11 cellular contexts compared by ENCODE assay signal in the genomic region with DNA sequence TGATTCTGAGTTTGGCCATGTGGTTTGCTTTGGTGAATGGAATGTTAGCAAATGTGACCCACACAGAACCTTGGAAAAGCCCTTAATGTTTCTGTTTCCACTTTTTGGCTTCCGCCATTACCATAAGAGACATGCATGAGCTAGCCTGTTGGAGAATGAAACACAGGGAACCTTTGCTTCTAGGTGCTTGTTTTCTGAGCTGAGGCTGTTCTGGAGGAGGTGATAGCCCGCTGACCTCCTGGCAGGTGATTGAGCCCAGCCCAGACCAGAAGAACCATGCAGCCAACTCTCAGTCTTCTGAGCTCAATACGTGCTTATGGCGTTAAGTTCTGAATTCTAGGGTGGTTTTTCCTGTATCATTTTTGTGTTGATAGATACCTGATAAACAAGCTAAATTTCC.
A peak's percentile ranks its signal among the peaks of the same experiment; 100 is the strongest.
DNase-seq lines count a peak whose midpoint lies in the region; ATAC-seq and TF ChIP-seq lines count a peak whose summit lies in the region.
"Had no signal": no experiment of that assay in that cellular context is flagged by ENCODE, and none has a peak within 500 bp of the region (broad histone marks: within the 10 kb centered on the region; RNA-seq: fewer than 3 reads in every experiment).

No MANE protein-coding gene starts in this region.

- peak overlapping the region; percentile 35; the same call in 2 of the 3 replicates for H2BK15ac ChIP-seq in IMR-90 (ENCODE audit: low read depth, low read length)

- peak overlapping the region in 7 of 11 experiments; percentile 30 to 84 (median 76); a peak in 13 of 22 replicates for H3K9ac ChIP-seq in BLaER1 treated with 17β-estradiol and CSF1 and Interleukin-3, amounts not matched to agents 10 nM and 100 nM
- H3K9ac ChIP-seq in IMR-90 (ENCODE audit: low read depth, low read length): no peak overlapping the region
- H3K9ac ChIP-seq: neural progenitor cell had no signal

- peak overlapping the region; percentile 86 for H3K14ac ChIP-seq in IMR-90 (replicated peaks; ENCODE audit: low read depth, low read length)

- peak overlapping the region; percentile 87 for H2BK120ac ChIP-seq in IMR-90 (ENCODE audit: low read depth, low read length)

- CTCF ChIA-PET in IMR-90 (lab: Yijun Ruan, JAX): no interaction called here

- no peaks in the 10 kb centered on the region for H3K27me3 ChIP-seq in BLaER1 treated with 17β-estradiol and CSF1 and Interleukin-3, amounts not matched to agents 10 nM and 100 nM
- no peaks in the 10 kb centered on the region for H3K27me3 ChIP-seq in IMR-90 (ENCODE audit: control insufficient read depth, insufficient read depth, low read length)
- no peaks in the 10 kb centered on the region for H3K27me3 ChIP-seq in body of pancreas
- H3K27me3 ChIP-seq: neural progenitor cell had no signal

- H2AK5ac ChIP-seq in IMR-90 (ENCODE audit: low read depth, low read length): peak overlapping the region; percentile 41; the same call in 1 of the 2 replicates

- dilution Hi-C loops in IMR-90 (cut with HindIII; ENCODE audit: low sequenced_read_pairs, unreplicated experiment): no loop called here

- H4K20me1 ChIP-seq in BLaER1 treated with 17β-estradiol and CSF1 and Interleukin-3, amounts not matched to agents 10 nM and 100 nM: no peaks in the 10 kb centered on the region
- H4K20me1 ChIP-seq in IMR-90 (ENCODE audit: insufficient read depth, low read length): no peaks in the 10 kb centered on the region

- H3K9me3 Mint-ChIP-seq in naive thymus-derived CD8-positive, alpha-beta T cell: no peaks in the 10 kb centered on the region
- H3K9me3 Mint-ChIP-seq in type B pancreatic cell: no peaks in the 10 kb centered on the region
- H3K9me3 Mint-ChIP-seq: neural progenitor cell had no signal

- no peaks in the 10 kb centered on the region for H3K36me3 Mint-ChIP-seq in naive thymus-derived CD8-positive, alpha-beta T cell
- H3K36me3 Mint-ChIP-seq in type B pancreatic cell: no peaks in the 10 kb centered on the region
- H3K36me3 Mint-ChIP-seq: neural progenitor cell had no signal

- peak overlapping the region; percentile 67 to 89 (median 84) for H3K4me2 ChIP-seq in BLaER1 treated with 17β-estradiol and CSF1 and Interleukin-3, amounts not matched to agents 10 nM and 100 nM
- no peak overlapping the region for H3K4me2 ChIP-seq in IMR-90 (ENCODE audit: low read depth, low read length)
- H3K4me2 ChIP-seq: neural progenitor cell had no signal

- TF ChIP-seq CTCF in IMR-90 (conservative IDR thresholded peaks at IDR 0.05; ENCODE audit: low read depth, low read length) (no peak), body of pancreas (IDR thresholded peaks at IDR 0.05) (no peak), type B pancreatic cell (conservative IDR thresholded peaks at IDR 0.05) (no peak), lower leg skin (IDR thresholded peaks at IDR 0.05) (no peak)

- peak overlapping the region; percentile 74 for H3K4ac ChIP-seq in IMR-90 (ENCODE audit: low read depth, low read length)

- no CpG with 5 or more reads among the region's 4 CpGs for WGBS in IMR-90 (ENCODE audit: extremely low coverage in 2 of 2, insufficient read length in 1 of 2), 2 experiments
- 85 to 86% methylated on average over 4 of the region's 4 CpGs for WGBS in body of pancreas, 2 donors
- 84 to 90% methylated on average over 4 of the region's 4 CpGs for WGBS in lower leg skin, 2 donors

- no peaks in the 10 kb centered on the region for H3K27me3 Mint-ChIP-seq in naive thymus-derived CD8-positive, alpha-beta T cell
- no peaks in the 10 kb centered on the region for H3K27me3 Mint-ChIP-seq in type B pancreatic cell

- H3K23ac ChIP-seq in IMR-90 (ENCODE audit: low read depth, low read length): peak overlapping the region; percentile 3

- peak overlapping the region; percentile 77 for H4K91ac ChIP-seq in IMR-90 (ENCODE audit: insufficient read depth, low read depth, low read length)

- no peak for TF ChIP-seq RAD21 in IMR-90 (IDR thresholded peaks at IDR 0.05; ENCODE audit: low read length)

- H3K18ac ChIP-seq in IMR-90 (ENCODE audit: low read depth, low read length): peak overlapping the region; percentile 35

- peaks cover 23 to 65% (median 31%) of the 10 kb centered on the region in 10 experiments for H3K4me1 ChIP-seq in BLaER1 treated with 17β-estradiol and CSF1 and Interleukin-3, amounts not matched to agents 10 nM and 100 nM
- peaks cover 24% of the 10 kb centered on the region for H3K4me1 ChIP-seq in IMR-90 (ENCODE audit: control insufficient read depth, insufficient read depth, low read length)
- peaks cover 7% of the 10 kb centered on the region for H3K4me1 ChIP-seq in body of pancreas

- peak overlapping the region in 9 of 10 donors; percentile 48 to 78 (median 62) for H3K4me3 Mint-ChIP-seq in naive thymus-derived CD8-positive, alpha-beta T cell
- H3K4me3 Mint-ChIP-seq in type B pancreatic cell: no peak overlapping the region
- H3K4me3 Mint-ChIP-seq: neural progenitor cell had no signal

- H2AFZ ChIP-seq in IMR-90 (replicated peaks; ENCODE audit: low read length, poor library complexity): no peak overlapping the region
- H2AFZ ChIP-seq: neural progenitor cell had no signal

- no TSS peak for BruUV-seq in IMR-90 (replicated peaks; lab: Mats Ljungman, UMichigan)

- peak overlapping the region; percentile 14 for H4K5ac ChIP-seq in IMR-90 (ENCODE audit: low read depth, low read length)

- intact Hi-C loops in IMR-90 (cut with micrococcal nuclease): no loop called here
- intact Hi-C loops in body of pancreas (cut with DNase I): no loop called here
- intact Hi-C loops in lower leg skin (cut with DNase I; ENCODE audit: low total_unique reads): no loop called here

- peak overlapping the region; percentile 61 for H2BK5ac ChIP-seq in IMR-90 (ENCODE audit: low read depth, low read length, poor library complexity, severe bottlenecking)

- H3K27ac ChIP-seq in BLaER1 treated with 17β-estradiol and CSF1 and Interleukin-3, amounts not matched to agents 10 nM and 100 nM: peak overlapping the region; percentile 9 to 97 (median 84); a peak in 21 of 22 replicates
- H3K27ac ChIP-seq in IMR-90 (ENCODE audit: insufficient read depth, low read length) (peak overlapping the region; percentile 66; the same call in 1 of the 2 replicates), body of pancreas (peak overlapping the region in 3 of 4 donors; percentile 15 to 74 (median 16))
- H3K27ac ChIP-seq: neural progenitor cell had no signal

- no peaks in the 10 kb centered on the region for H3K36me3 ChIP-seq in BLaER1 treated with 17β-estradiol and CSF1 and Interleukin-3, amounts not matched to agents 10 nM and 100 nM
- H3K36me3 ChIP-seq in IMR-90 (ENCODE audit: control insufficient read depth, insufficient read depth, low read length) (no peaks in the 10 kb centered on the region), body of pancreas (replicated peaks in 1 of 2; ENCODE audit: insufficient read depth in 1 of 2, low read depth in 2 of 2) (no peaks in the 10 kb centered on the region)
- H3K36me3 ChIP-seq: neural progenitor cell had no signal

- TF ChIP-seq POLR2A in IMR-90 (IDR thresholded peaks at IDR 0.05; ENCODE audit: low read depth, low read length): no peak
- no peak for TF ChIP-seq POLR2A in body of pancreas (IDR thresholded peaks at IDR 0.05)
- no peak for TF ChIP-seq POLR2A in lower leg skin (IDR thresholded peaks at IDR 0.05)

- in situ Hi-C loops in IMR-90 (cut with MboI; ENCODE audit: low sequenced_read_pairs): no loop called here

- H3K4me3 ChIP-seq in BLaER1 treated with 17β-estradiol and CSF1 and Interleukin-3, amounts not matched to agents 10 nM and 100 nM: peak overlapping the region in 2 of 10 experiments; percentile 25 to 34; a peak in 4 of 20 replicates
- H3K4me3 ChIP-seq in IMR-90 (ENCODE audit: insufficient read depth, low read depth, low read length): no peak overlapping the region
- no peak overlapping the region for H3K4me3 ChIP-seq in body of pancreas
- no peak overlapping the region for H3K4me3 ChIP-seq in lower leg skin (ENCODE audit: low read depth, poor library complexity, severe bottlenecking)
- H3K4me3 ChIP-seq: neural progenitor cell had no signal

- H3K9me1 ChIP-seq in IMR-90 (ENCODE audit: insufficient read depth, low read length): peaks cover 20% of the 10 kb centered on the region

- POLR2A ChIA-PET in IMR-90 (lab: Charles Lee; ENCODE audit: unreplicated experiment): no interaction called here
- POLR2A ChIA-PET in naive thymus-derived CD8-positive, alpha-beta T cell (lab: Charles Lee): interaction anchor here (0.6 to 5.5 kb wide), 4 partner anchors 11 to 151 kb away, joined by 3 to 56 read pairs (median 14); no protein-coding TSS in a partner anchor

- no peak overlapping the region for H2AK9ac ChIP-seq in IMR-90 (replicated peaks; ENCODE audit: low read depth, low read length, poor library complexity)

- H3K27ac Mint-ChIP-seq in naive thymus-derived CD8-positive, alpha-beta T cell: peak overlapping the region; percentile 86 to 98 (median 94)
- H3K27ac Mint-ChIP-seq in type B pancreatic cell: no peak overlapping the region
- H3K27ac Mint-ChIP-seq: neural progenitor cell had no signal

- H3K4me1 Mint-ChIP-seq in naive thymus-derived CD8-positive, alpha-beta T cell: peaks cover 28 to 54% (median 46%) of the 10 kb centered on the region in 4 donors
- peaks cover 23% of the 10 kb centered on the region for H3K4me1 Mint-ChIP-seq in type B pancreatic cell (ENCODE audit: unreplicated experiment)

- peak overlapping the region; percentile 10; the same call in 1 of the 2 replicates for H3K56ac ChIP-seq in IMR-90 (ENCODE audit: extremely low read depth, insufficient read depth, low read length)

- H4K8ac ChIP-seq in IMR-90 (ENCODE audit: low read depth in 2 of 2, low read length in 2 of 2): peak overlapping the region; percentile 44 to 48; a peak in 2 of 4 replicates

- H2BK20ac ChIP-seq in IMR-90 (ENCODE audit: low read depth, low read length): peak overlapping the region; percentile 86

- no peaks in the 10 kb centered on the region for H3K79me1 ChIP-seq in IMR-90 (ENCODE audit: low read depth in 1 of 2, low read length in 2 of 2)

- H3K9me3 ChIP-seq in BLaER1 treated with 17β-estradiol and CSF1 and Interleukin-3, amounts not matched to agents 10 nM and 100 nM (replicated peaks in 1 of 11): no peaks in the 10 kb centered on the region
- H3K9me3 ChIP-seq in IMR-90 (ENCODE audit: control insufficient read depth, insufficient read depth, low read length) (no peaks in the 10 kb centered on the region), body of pancreas (no peaks in the 10 kb centered on the region)

- DNase-seq in IMR-90 (no peak), body of pancreas (no peak), type B pancreatic cell (ENCODE audit: extremely low spot score, unreplicated experiment) (no peak), lower leg skin (ENCODE audit: low spot score in 2 of 2) (no peak), kidney tubule cell (ENCODE audit: low spot score) (no peak)
- peak in 1 of 10 donors; percentile 6 for DNase-seq in naive thymus-derived CD8-positive, alpha-beta T cell
- DNase-seq: NCI-H524 treated with DMSO at 0.1 percent for 48 hours, SHP77 had no signal

- ATAC-seq in IMR-90 (ENCODE audit: low read depth) (no peak), body of pancreas (no peak), GM21576 (IDR thresholded peaks at IDR 0.05; ENCODE audit: unreplicated experiment) (no peak)
- ATAC-seq in naive thymus-derived CD8-positive, alpha-beta T cell: no peak

TF ChIP-seq in IMR-90, 13 proteins besides CTCF, POLR2A, EP300 and RAD21 (continues in another document):
- no peak for TF ChIP-seq MAZ (IDR thresholded peaks at IDR 0.05; ENCODE audit: borderline replicate concordance, low read depth, low read length)
- TF ChIP-seq FOS (IDR thresholded peaks at IDR 0.05; ENCODE audit: low read depth, low read length): no peak
- TF ChIP-seq CEBPB (IDR thresholded peaks at IDR 0.05; ENCODE audit: low read depth, low read length): no peak

Comparison
In these comparisons a context has a peak if more than half of its experiments do, and no peak if none do; other contexts are left out.
1. H3K27ac ChIP-seq: peak in every context shown above with its lines; median percentile 84 in BLaER1 treated with 17β-estradiol and CSF1 and Interleukin-3, amounts not matched to agents 10 nM and 100 nM; 66 in IMR-90; 16 in body of pancreas.